19 cellular contexts compared by ENCODE assay signal in the genomic region with DNA sequence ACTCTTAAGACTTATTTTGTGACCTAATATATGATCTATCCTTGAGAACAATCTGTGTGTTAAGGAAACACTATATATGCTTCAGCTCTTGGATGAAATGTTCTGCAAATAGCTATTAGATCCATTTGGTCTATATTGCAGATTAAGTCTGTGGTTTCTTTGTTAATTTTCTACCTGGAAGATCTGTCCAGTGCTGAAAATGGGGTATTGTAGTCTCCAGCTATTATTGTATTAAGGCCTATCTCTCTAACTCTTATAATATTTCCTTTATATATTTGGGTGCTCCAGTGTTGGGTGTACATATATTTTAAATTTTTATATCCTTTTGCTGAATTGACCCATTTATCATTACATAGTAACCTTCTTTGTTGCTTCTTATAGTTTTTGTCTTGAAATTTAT.
DNase-seq lines count a peak whose midpoint lies in the region; ATAC-seq, FAIRE-seq and TF ChIP-seq lines count a peak whose summit lies in the region.
"Had no signal": no experiment of that assay in that cellular context is flagged by ENCODE, and none has a peak within 500 bp of the region (broad histone marks: within the 10 kb centered on the region; RNA-seq: fewer than 3 reads in every experiment).

No MANE protein-coding gene starts in this region.

- no peaks in the 10 kb centered on the region for H3K36me3 ChIP-seq in upper lobe of right lung
- H3K36me3 ChIP-seq: BE2C; BLaER1 treated with 17β-estradiol and CSF1 and Interleukin-3, amounts not matched to agents 10 nM and 100 nM had no signal

- H3K27me3 ChIP-seq in upper lobe of right lung = no peaks in the 10 kb centered on the region
- H3K27me3 ChIP-seq: BE2C; BLaER1 treated with 17β-estradiol and CSF1 and Interleukin-3, amounts not matched to agents 10 nM and 100 nM had no signal

- no peak for TF ChIP-seq RAD21 in Ishikawa (IDR thresholded peaks at IDR 0.05; ENCODE audit: low read depth)

- no peak for DNase-seq in D721Med (ENCODE audit: insufficient read length, low spot score)
- DNase-seq in left kidney (ENCODE audit: low read depth, low spot score) = peak; percentile 7
- DNase-seq in NOMO-1 (lab: John Stamatoyannopoulos, UW; ENCODE audit: unreplicated experiment in 2 of 2) = no peak
- DNase-seq in upper lobe of right lung = no peak
- DNase-seq in stimulated activated CD4-positive, alpha-beta T cell treated with anti-CD3 and anti-CD28 coated beads, Interleukin-1b, Interleukin-23, amount 100 ng/mL, for 48 hours = no peak
- DNase-seq: AML-193; BE2C; CD4-positive, alpha-beta T cell; CD8-positive, alpha-beta memory T cell; DMS53; DMS79 treated with DMSO at 0.1 percent for 48 hours; GF-D8; GM23248; H9; HFFc6 had no signal

- no peak overlapping the region for H3K4me3 ChIP-seq in upper lobe of right lung
- H3K4me3 ChIP-seq: BLaER1 treated with 17β-estradiol and CSF1 and Interleukin-3, amounts not matched to agents 10 nM and 100 nM; GM23248 had no signal

- TF ChIP-seq EP300 in Ishikawa (IDR thresholded peaks at IDR 0.05; ENCODE audit: borderline replicate concordance) = no peak

- peak; percentile 76 for FAIRE-seq in D721Med (lab: Jason Lieb, UNC)
- FAIRE-seq: GM12891, GM18507 had no signal

- no peak for TF ChIP-seq CTCF in D721Med (IDR thresholded peaks at IDR 0.05; ENCODE audit: insufficient read depth, missing control alignments)
- no peak for TF ChIP-seq CTCF in upper lobe of right lung (IDR thresholded peaks at IDR 0.05)

- intact Hi-C loops in upper lobe of right lung (cut with DNase I) = no loop called here

- no peaks in the 10 kb centered on the region for H3K4me1 ChIP-seq in upper lobe of right lung
- H3K4me1 ChIP-seq: BE2C; BLaER1 treated with 17β-estradiol and CSF1 and Interleukin-3, amounts not matched to agents 10 nM and 100 nM had no signal

- ATAC-seq in upper lobe of right lung = no peak

- H3K9me3 ChIP-seq in upper lobe of right lung = no peaks in the 10 kb centered on the region
- H3K9me3 ChIP-seq: BE2C; BLaER1 treated with 17β-estradiol and CSF1 and Interleukin-3, amounts not matched to agents 10 nM and 100 nM had no signal

- no peak overlapping the region for H3K27ac ChIP-seq in upper lobe of right lung
- H3K27ac ChIP-seq: BLaER1 treated with 17β-estradiol and CSF1 and Interleukin-3, amounts not matched to agents 10 nM and 100 nM; GM23248 had no signal

TF ChIP-seq in Ishikawa, 13 proteins besides CTCF, POLR2A, EP300 and RAD21:
- no peak for TF ChIP-seq YY1 (IDR thresholded peaks at IDR 0.05; ENCODE audit: low read depth)
- TF ChIP-seq, protein P1, sequence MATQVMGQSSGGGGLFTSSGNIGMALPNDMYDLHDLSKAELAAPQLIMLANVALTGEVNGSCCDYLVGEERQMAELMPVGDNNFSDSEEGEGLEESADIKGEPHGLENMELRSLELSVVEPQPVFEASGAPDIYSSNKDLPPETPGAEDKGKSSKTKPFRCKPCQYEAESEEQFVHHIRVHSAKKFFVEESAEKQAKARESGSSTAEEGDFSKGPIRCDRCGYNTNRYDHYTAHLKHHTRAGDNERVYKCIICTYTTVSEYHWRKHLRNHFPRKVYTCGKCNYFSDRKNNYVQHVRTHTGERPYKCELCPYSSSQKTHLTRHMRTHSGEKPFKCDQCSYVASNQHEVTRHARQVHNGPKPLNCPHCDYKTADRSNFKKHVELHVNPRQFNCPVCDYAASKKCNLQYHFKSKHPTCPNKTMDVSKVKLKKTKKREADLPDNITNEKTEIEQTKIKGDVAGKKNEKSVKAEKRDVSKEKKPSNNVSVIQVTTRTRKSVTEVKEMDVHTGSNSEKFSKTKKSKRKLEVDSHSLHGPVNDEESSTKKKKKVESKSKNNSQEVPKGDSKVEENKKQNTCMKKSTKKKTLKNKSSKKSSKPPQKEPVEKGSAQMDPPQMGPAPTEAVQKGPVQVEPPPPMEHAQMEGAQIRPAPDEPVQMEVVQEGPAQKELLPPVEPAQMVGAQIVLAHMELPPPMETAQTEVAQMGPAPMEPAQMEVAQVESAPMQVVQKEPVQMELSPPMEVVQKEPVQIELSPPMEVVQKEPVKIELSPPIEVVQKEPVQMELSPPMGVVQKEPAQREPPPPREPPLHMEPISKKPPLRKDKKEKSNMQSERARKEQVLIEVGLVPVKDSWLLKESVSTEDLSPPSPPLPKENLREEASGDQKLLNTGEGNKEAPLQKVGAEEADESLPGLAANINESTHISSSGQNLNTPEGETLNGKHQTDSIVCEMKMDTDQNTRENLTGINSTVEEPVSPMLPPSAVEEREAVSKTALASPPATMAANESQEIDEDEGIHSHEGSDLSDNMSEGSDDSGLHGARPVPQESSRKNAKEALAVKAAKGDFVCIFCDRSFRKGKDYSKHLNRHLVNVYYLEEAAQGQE (IDR thresholded peaks at IDR 0.05; ENCODE audit: low read depth) = peak; percentile 78
